In genomic region chr14:68661226-68662225, GRCh38 we compare ENCODE assay signal across 14 cellular contexts.
A peak's percentile ranks its signal among the peaks of the same experiment; 100 is the strongest.
DNase-seq lines count a peak whose midpoint lies in the region; ATAC-seq and TF ChIP-seq lines count a peak whose summit lies in the region.
"Had no signal": no experiment of that assay in that cellular context is flagged by ENCODE, and none has a peak within 500 bp of the region (broad histone marks: within the 10 kb centered on the region; RNA-seq: fewer than 3 reads in every experiment).

No MANE protein-coding gene starts in this region.

- no peaks in the 10 kb centered on the region for H3K36me3 ChIP-seq in BLaER1 treated with 17β-estradiol and CSF1 and Interleukin-3, amounts not matched to agents 10 nM and 100 nM
- no peaks in the 10 kb centered on the region; the same call in 1 of the 2 replicates for H3K36me3 ChIP-seq in Caco-2 (ENCODE audit: control insufficient read depth, insufficient read depth, low read length)

- BruUV-seq in Caco-2 (replicated peaks; lab: Mats Ljungman, UMichigan): no TSS peak

- no peaks in the 10 kb centered on the region for H3K27me3 ChIP-seq in BLaER1 treated with 17β-estradiol and CSF1 and Interleukin-3, amounts not matched to agents 10 nM and 100 nM
- no peaks in the 10 kb centered on the region for H3K27me3 ChIP-seq in Caco-2 (replicated peaks; ENCODE audit: control insufficient read depth, insufficient read depth, low read length)

- ATAC-seq in effector memory CD8-positive, alpha-beta T cell (replicated peaks): no peak
- ATAC-seq in GM21737 (IDR thresholded peaks at IDR 0.05; ENCODE audit: unreplicated experiment): no peak
- ATAC-seq: GM23338 had no signal

- peaks cover 26 to 42% of the 10 kb centered on the region in 2 donors for H3K4me1 Mint-ChIP-seq in effector memory CD8-positive, alpha-beta T cell (ENCODE audit: low read depth in 2 of 2)
- H3K4me1 Mint-ChIP-seq in nephron: peaks cover 89% of the 10 kb centered on the region
- peaks cover 30% of the 10 kb centered on the region for H3K4me1 Mint-ChIP-seq in Caco-2 (ENCODE audit: low read depth, unreplicated experiment)

- H3K27ac ChIP-seq in BLaER1 treated with 17β-estradiol and CSF1 and Interleukin-3, amounts not matched to agents 10 nM and 100 nM: peak overlapping the region in 3 of 11 experiments; percentile 9 to 42 (median 23); a peak in 6 of 22 replicates

- peak; percentile 28 for DNase-seq in Jurkat, Clone E6-1 (ENCODE audit: low read depth, low spot score)
- DNase-seq in effector memory CD8-positive, alpha-beta T cell: no peak
- no peak for DNase-seq in Caco-2
- DNase-seq in SW 1271 (lab: John Stamatoyannopoulos, UW): no peak
- no peak for DNase-seq in T-helper 1 cell
- DNase-seq: EL; KG1; NCI-H187; stimulated activated CD4-positive, alpha-beta T cell treated with anti-CD3 and anti-CD28 coated beads, Interleukin-1b, Interleukin-23, amount 100 ng/mL, for 48 hours had no signal

- CTCF ChIA-PET in Caco-2 (lab: Charles Lee): no interaction called here

- peak overlapping the region in 1 of 2 donors; percentile 83 for H3K4me3 Mint-ChIP-seq in effector memory CD8-positive, alpha-beta T cell
- peak overlapping the region in 1 of 3 experiments; percentile 8 for H3K4me3 Mint-ChIP-seq in nephron
- no peak overlapping the region for H3K4me3 Mint-ChIP-seq in Caco-2 (ENCODE audit: unreplicated experiment)
- H3K4me3 Mint-ChIP-seq: dendritic cell treated with granulocyte-macrophage colony-stimulating factor and Interleukin-4, amounts not matched to agents 40 ng/mL and 50 ng/mL, for 4 days; GM23338 had no signal

- no peaks in the 10 kb centered on the region for H3K9me3 Mint-ChIP-seq in effector memory CD8-positive, alpha-beta T cell
- no peaks in the 10 kb centered on the region for H3K9me3 Mint-ChIP-seq in nephron
- peaks cover 10% of the 10 kb centered on the region for H3K9me3 Mint-ChIP-seq in Caco-2 (ENCODE audit: unreplicated experiment)
- H3K9me3 Mint-ChIP-seq: dendritic cell treated with granulocyte-macrophage colony-stimulating factor and Interleukin-4, amounts not matched to agents 40 ng/mL and 50 ng/mL, for 4 days; GM23338 had no signal

- H3K27ac Mint-ChIP-seq in effector memory CD8-positive, alpha-beta T cell: peak overlapping the region; percentile 67 to 95
- H3K27ac Mint-ChIP-seq in nephron: peak overlapping the region; percentile 94 to 98 (median 98)
- no peak overlapping the region for H3K27ac Mint-ChIP-seq in Caco-2 (ENCODE audit: unreplicated experiment)
- H3K27ac Mint-ChIP-seq: GM23338 had no signal

- H3K4me2 ChIP-seq in BLaER1 treated with 17β-estradiol and CSF1 and Interleukin-3, amounts not matched to agents 10 nM and 100 nM: peak overlapping the region; percentile 2 to 81 (median 38); a peak in 17 of 22 replicates
- H3K4me2 ChIP-seq: GM23338 had no signal

- no peak overlapping the region for H3K4me3 ChIP-seq in BLaER1 treated with 17β-estradiol and CSF1 and Interleukin-3, amounts not matched to agents 10 nM and 100 nM
- no peak overlapping the region for H3K4me3 ChIP-seq in Jurkat, Clone E6-1 (ENCODE audit: low read length)
- no peak overlapping the region for H3K4me3 ChIP-seq in Caco-2 (ENCODE audit: low read depth, low read length)
- H3K4me3 ChIP-seq: GM23338 had no signal

- no peaks in the 10 kb centered on the region for H4K20me1 ChIP-seq in BLaER1 treated with 17β-estradiol and CSF1 and Interleukin-3, amounts not matched to agents 10 nM and 100 nM

- intact Hi-C loops in Caco-2 (cut with micrococcal nuclease; ENCODE audit: unreplicated experiment): no loop called here

- H3K4me1 ChIP-seq in BLaER1 treated with 17β-estradiol and CSF1 and Interleukin-3, amounts not matched to agents 10 nM and 100 nM: peaks cover 62 to 92% (median 82%) of the 10 kb centered on the region in 10 experiments
- peaks cover 14% of the 10 kb centered on the region for H3K4me1 ChIP-seq in Caco-2

- peaks cover 0 to 31% (median 10%) of the 10 kb centered on the region in 11 experiments; a peak in 9 of 22 replicates for H3K9me3 ChIP-seq in BLaER1 treated with 17β-estradiol and CSF1 and Interleukin-3, amounts not matched to agents 10 nM and 100 nM (replicated peaks in 1 of 11)
- H3K9me3 ChIP-seq in Caco-2: no peaks in the 10 kb centered on the region

- H3K9ac ChIP-seq in BLaER1 treated with 17β-estradiol and CSF1 and Interleukin-3, amounts not matched to agents 10 nM and 100 nM: no peak overlapping the region

- TF ChIP-seq CTCF in nephron (IDR thresholded peaks at IDR 0.05; ENCODE audit: unreplicated experiment in 3 of 3): no peak
- TF ChIP-seq CTCF in Caco-2 (IDR thresholded peaks at IDR 0.05; ENCODE audit: insufficient read depth in 1 of 2, low read depth in 1 of 2, low read length in 1 of 2, severe bottlenecking in 1 of 2, unreplicated experiment in 1 of 2): no peak

- POLR2A ChIA-PET in Caco-2 (lab: Charles Lee): no interaction called here

- no peaks in the 10 kb centered on the region for H3K36me3 Mint-ChIP-seq in effector memory CD8-positive, alpha-beta T cell (ENCODE audit: insufficient read depth)
- H3K36me3 Mint-ChIP-seq in nephron (ENCODE audit: low read depth): no peaks in the 10 kb centered on the region
- peaks cover 4% of the 10 kb centered on the region for H3K36me3 Mint-ChIP-seq in Caco-2 (ENCODE audit: insufficient read depth, unreplicated experiment)

- no peaks in the 10 kb centered on the region for H3K27me3 Mint-ChIP-seq in effector memory CD8-positive, alpha-beta T cell
- H3K27me3 Mint-ChIP-seq in nephron (ENCODE audit: low read depth) (no peaks in the 10 kb centered on the region), Caco-2 (ENCODE audit: insufficient read depth, unreplicated experiment) (no peaks in the 10 kb centered on the region)
